11 cellular contexts compared by ENCODE assay signal in the genomic region with DNA sequence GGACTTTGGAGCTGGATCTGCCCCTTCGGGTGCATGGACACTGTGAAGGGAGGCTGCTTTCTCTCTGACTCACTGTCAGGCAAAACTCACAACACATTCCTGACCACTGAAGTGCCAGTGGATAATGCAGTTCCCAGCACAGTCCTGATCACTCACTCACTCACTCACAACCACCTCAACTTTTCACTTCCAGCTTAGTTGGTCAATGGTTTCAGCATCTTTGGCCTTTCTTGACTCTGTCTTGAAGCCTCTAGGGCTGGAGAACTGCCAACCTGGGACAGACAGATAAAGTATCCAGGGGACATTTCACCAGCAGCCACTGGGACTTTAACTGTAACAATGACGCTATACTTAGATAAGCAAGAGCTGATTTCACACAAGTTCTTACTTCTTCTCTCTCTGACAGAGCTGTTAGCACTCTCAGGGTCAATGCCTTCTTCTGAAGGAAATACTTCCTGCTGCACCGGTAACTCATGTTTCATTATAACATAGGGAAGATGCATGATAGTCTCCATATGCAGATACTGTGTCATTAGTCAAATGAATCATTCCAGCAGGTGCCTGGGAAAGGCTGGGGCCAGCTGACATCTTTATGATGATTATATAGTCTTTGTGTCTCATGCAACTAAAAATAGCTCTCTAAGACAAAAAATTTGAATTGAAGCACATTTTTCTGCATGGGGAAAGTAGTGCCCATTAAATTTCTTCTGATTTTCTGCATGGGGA.
A peak's percentile ranks its signal among the peaks of the same experiment; 100 is the strongest.
DNase-seq lines count a peak whose midpoint lies in the region.
"Had no signal": no experiment of that assay in that cellular context is flagged by ENCODE, and none has a peak within 500 bp of the region (broad histone marks: within the 10 kb centered on the region; RNA-seq: fewer than 3 reads in every experiment).

No MANE protein-coding gene starts in this region.

- H3K9me3 ChIP-seq in MG63 = no peaks in the 10 kb centered on the region
- H3K9me3 ChIP-seq: stomach had no signal

- H3K4me3 ChIP-seq in MG63 = no peak overlapping the region
- H3K4me3 ChIP-seq: stomach had no signal

- H3K27me3 ChIP-seq in MG63 = no peaks in the 10 kb centered on the region
- H3K27me3 ChIP-seq: stomach had no signal

- DNase-seq in AG08395 (ENCODE audit: low spot score) (peak; percentile 96), MG63 (peak; percentile 93), dedifferentiated amniotic fluid mesenchymal stem cell (ENCODE audit: extremely low spot score) (peak; percentile 29), kidney glomerular epithelial cell (lab: John Stamatoyannopoulos, UW) (peak; percentile 84), DMS 273 treated with DMSO at 0.1 percent for 48 hours (lab: John Stamatoyannopoulos, UW) (no peak), putamen (ENCODE audit: low spot score) (no peak), middle frontal gyrus (ENCODE audit: extremely low spot score, low spot score) (no peak)
- DNase-seq in activated effector memory CD4-positive, alpha-beta T cell treated with Interleukin-2 at 50 U/mL for 16 hours = no peak
- DNase-seq: MM.1S; stimulated activated CD4-positive, alpha-beta T cell treated with anti-CD3 and anti-CD28 coated beads, Interleukin-12 subunit alpha, Interleukin-12 subunit beta, amount 100 ng/mL, for 4 hours; stomach had no signal

- peaks cover 20% of the 10 kb centered on the region for H3K36me3 ChIP-seq in MG63

Comparison
In these comparisons a context has a peak if more than half of its experiments do, and no peak if none do; other contexts are left out.
1. DNase-seq: peak in AG08395 (single experiment), MG63 (single experiment), dedifferentiated amniotic fluid mesenchymal stem cell (single experiment) and kidney glomerular epithelial cell (single experiment); none in activated effector memory CD4-positive, alpha-beta T cell treated with Interleukin-2 at 50 U/mL for 16 hours (single experiment), DMS 273 treated with DMSO at 0.1 percent for 48 hours (single experiment), putamen (single experiment) and middle frontal gyrus (single experiment).